Comparison of ENCODE assay signal across 20 cellular contexts in the genomic region with DNA sequence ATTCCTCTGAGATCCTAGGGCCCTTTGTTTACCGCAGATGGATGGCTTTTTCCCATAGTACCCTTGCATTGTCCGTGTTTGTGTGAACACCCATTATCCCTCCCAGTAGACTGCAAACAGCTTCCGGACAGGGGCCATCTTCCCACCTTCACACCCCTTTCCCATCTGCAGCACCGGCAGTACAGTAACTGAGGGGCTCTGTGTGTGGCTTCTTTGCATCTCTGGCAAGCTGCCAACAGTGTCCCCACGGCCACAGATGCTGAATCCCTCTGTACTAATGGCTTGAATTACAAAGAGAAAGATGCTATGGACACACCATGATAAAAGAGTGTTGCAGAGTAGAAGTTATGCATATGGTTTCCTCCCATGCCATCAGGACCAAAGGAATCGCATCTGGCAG.
DNase-seq lines count a peak whose midpoint lies in the region; ATAC-seq and TF ChIP-seq lines count a peak whose summit lies in the region.
"Had no signal": no experiment of that assay in that cellular context is flagged by ENCODE, and none has a peak within 500 bp of the region (broad histone marks: within the 10 kb centered on the region; RNA-seq: fewer than 3 reads in every experiment).

No MANE protein-coding gene starts in this region.

- TF ChIP-seq CTCF in type B pancreatic cell (conservative IDR thresholded peaks at IDR 0.05): no peak

- no peaks in the 10 kb centered on the region for H3K27me3 Mint-ChIP-seq in type B pancreatic cell

- no peak overlapping the region for H3K4me3 Mint-ChIP-seq in type B pancreatic cell
- H3K4me3 Mint-ChIP-seq: IgD-negative memory B cell had no signal

- no peaks in the 10 kb centered on the region for H3K4me1 Mint-ChIP-seq in type B pancreatic cell (ENCODE audit: unreplicated experiment)
- H3K4me1 Mint-ChIP-seq: CD4-positive, CD25-positive, alpha-beta regulatory T cell; IgD-negative memory B cell had no signal

- H3K9me3 Mint-ChIP-seq in type B pancreatic cell: no peaks in the 10 kb centered on the region
- H3K9me3 Mint-ChIP-seq: CD4-positive, CD25-positive, alpha-beta regulatory T cell; IgD-negative memory B cell had no signal

- ATAC-seq in GM18867 (IDR thresholded peaks at IDR 0.05; ENCODE audit: unreplicated experiment): no peak
- ATAC-seq: HCT116, Right ventricle myocardium inferior had no signal

- no peaks in the 10 kb centered on the region for H3K36me3 Mint-ChIP-seq in type B pancreatic cell
- H3K36me3 Mint-ChIP-seq: CD4-positive, CD25-positive, alpha-beta regulatory T cell; IgD-negative memory B cell had no signal

- DNase-seq in NCI-H82 (lab: John Stamatoyannopoulos, UW) (peak; percentile 29), NCI-H82 treated with DMSO at 0.1 percent for 48 hours (lab: John Stamatoyannopoulos, UW; ENCODE audit: unreplicated experiment) (no peak), NCI-H2227 treated with DMSO at 0.1 percent for 48 hours (lab: John Stamatoyannopoulos, UW) (peak; percentile 5), left kidney (ENCODE audit: low read depth, low spot score) (peak; percentile 16), type B pancreatic cell (ENCODE audit: extremely low spot score, unreplicated experiment) (peak; percentile 36), medulla oblongata (ENCODE audit: extremely low spot score) (no peak)
- DNase-seq: CD4-positive, CD25-positive, alpha-beta regulatory T cell; DMS79; EL; GDM1; NCI-H1048; NCI-H1417 treated with DMSO at 0.1 percent for 48 hours; NCI-H187; NCI-H2081 treated with DMSO at 0.1 percent for 48 hours; NCI-H774; PC-9 had no signal

- H3K27ac Mint-ChIP-seq in type B pancreatic cell: no peak overlapping the region
- H3K27ac Mint-ChIP-seq: CD4-positive, CD25-positive, alpha-beta regulatory T cell had no signal

Comparison
In these comparisons a context has a peak if more than half of its experiments do, and no peak if none do; other contexts are left out.
1. DNase-seq: peak in NCI-H82 (single experiment), NCI-H2227 treated with DMSO at 0.1 percent for 48 hours (single experiment), left kidney (single experiment) and type B pancreatic cell (single experiment); none in NCI-H82 treated with DMSO at 0.1 percent for 48 hours (single experiment) and medulla oblongata (single experiment).